In genomic region chr21:18244721-18245486, GRCh38 we compare ENCODE assay signal across 9 cellular contexts. TPM values are rescaled to one million over a fixed set of nuclear protein-coding genes. Genes with fewer than 3 reads are reported as not detected.
DNase-seq lines count a peak whose midpoint lies in the region; ATAC-seq and TF ChIP-seq lines count a peak whose summit lies in the region.
"Had no signal": no experiment of that assay in that cellular context is flagged by ENCODE, and none has a peak within 500 bp of the region (broad histone marks: within the 10 kb centered on the region; RNA-seq: fewer than 3 reads in every experiment).

Gene CHODL, plus strand, starts transcription at chr21:18244833. Its CDS starts 391 bp downstream, at chr21:18245224.

- H3K4me3 ChIP-seq in cardiac muscle cell (peak within 1 kb of the TSS; percentile 21), neural progenitor cell (peak within 1 kb of the TSS; percentile 57), aorta (ENCODE audit: low read length in 2 of 2) (peak within 1 kb of the TSS in 1 of 2 donors; percentile 28)

- H3K27ac Mint-ChIP-seq in activated naive CD8-positive, alpha-beta T cell treated with anti-CD3 and anti-CD28 coated beads, Interleukin-2, amount 50 U/mL, for 24 hours, result no peak within 1 kb of the TSS
- H3K27ac Mint-ChIP-seq in activated naive CD8-positive, alpha-beta T cell treated with anti-CD3 and anti-CD28 coated beads for 36 hours, result no peak within 1 kb of the TSS
- H3K27ac Mint-ChIP-seq in neural progenitor cell, result no peak within 1 kb of the TSS
- H3K27ac Mint-ChIP-seq: activated CD8-positive, alpha-beta memory T cell treated with anti-CD3 and anti-CD28 coated beads, Interleukin-2, amount 10 ng/mL, durations not matched to agents 7 days and 5 days had no signal

- no peaks in the 10 kb centered on the region for H3K4me1 Mint-ChIP-seq in activated naive CD8-positive, alpha-beta T cell treated with anti-CD3 and anti-CD28 coated beads, Interleukin-2, amount 50 U/mL, for 24 hours
- no peaks in the 10 kb centered on the region for H3K4me1 Mint-ChIP-seq in activated naive CD8-positive, alpha-beta T cell treated with anti-CD3 and anti-CD28 coated beads for 36 hours
- H3K4me1 Mint-ChIP-seq in neural progenitor cell, result peaks cover 10% of the 10 kb centered on the region
- H3K4me1 Mint-ChIP-seq: activated CD8-positive, alpha-beta memory T cell treated with anti-CD3 and anti-CD28 coated beads, Interleukin-2, amount 10 ng/mL, durations not matched to agents 7 days and 5 days had no signal

- 1% methylated on average over 71 to 72 of the region's 72 CpGs for WGBS in aorta, 2 donors

- H3K36me3 ChIP-seq in cardiac muscle cell, result no peaks in the 10 kb centered on the region
- H3K36me3 ChIP-seq in neural progenitor cell, result no peaks in the 10 kb centered on the region
- H3K36me3 ChIP-seq in aorta (ENCODE audit: control insufficient read depth in 1 of 2, insufficient read depth in 2 of 2, low read length in 1 of 2), result no peaks in the 10 kb centered on the region

- H3K27ac ChIP-seq in cardiac muscle cell (no peak within 1 kb of the TSS), neural progenitor cell (no peak within 1 kb of the TSS), aorta (ENCODE audit: low read depth in 1 of 2, low read length in 2 of 2) (no peak within 1 kb of the TSS)

- H3K79me2 ChIP-seq in neural progenitor cell (ENCODE audit: low read depth), result no peaks in the 10 kb centered on the region

- ATAC-seq in activated naive CD8-positive, alpha-beta T cell treated with anti-CD3 and anti-CD28 coated beads, Interleukin-2, amount 50 U/mL, for 24 hours, result peak; percentile 20
- peak; percentile 47 for ATAC-seq in aorta (ENCODE audit: low FRiP score)
- ATAC-seq: activated CD8-positive, alpha-beta memory T cell treated with anti-CD3 and anti-CD28 coated beads, Interleukin-2, amount 10 ng/mL, durations not matched to agents 7 days and 5 days had no signal

- intact Hi-C loops in aorta (cut with DNase I), result no loop called here

- H3K4me1 ChIP-seq in cardiac muscle cell (ENCODE audit: low read depth) (no peaks in the 10 kb centered on the region), neural progenitor cell (no peaks in the 10 kb centered on the region), aorta (ENCODE audit: control insufficient read depth in 1 of 2, insufficient read depth in 2 of 2, low read length in 2 of 2) (no peaks in the 10 kb centered on the region)

- H3K4me2 ChIP-seq in neural progenitor cell, result peak within 1 kb of the TSS; percentile 86

- peak within 1 kb of the TSS; percentile 70 for H2AFZ ChIP-seq in neural progenitor cell (replicated peaks)

- no peaks in the 10 kb centered on the region for H4K20me1 ChIP-seq in neural progenitor cell (ENCODE audit: low read depth)

- H3K9me3 Mint-ChIP-seq in activated naive CD8-positive, alpha-beta T cell treated with anti-CD3 and anti-CD28 coated beads, Interleukin-2, amount 50 U/mL, for 24 hours, result no peaks in the 10 kb centered on the region
- H3K9me3 Mint-ChIP-seq in activated naive CD8-positive, alpha-beta T cell treated with anti-CD3 and anti-CD28 coated beads for 36 hours, result no peaks in the 10 kb centered on the region
- no peaks in the 10 kb centered on the region for H3K9me3 Mint-ChIP-seq in neural progenitor cell

- H3K9me3 ChIP-seq in cardiac muscle cell (ENCODE audit: low read depth), result no peaks in the 10 kb centered on the region
- H3K9me3 ChIP-seq in neural progenitor cell (ENCODE audit: low read depth), result no peaks in the 10 kb centered on the region
- H3K9me3 ChIP-seq in aorta (ENCODE audit: control insufficient read depth, low read length), result peaks cover 2% of the 10 kb centered on the region

- peaks cover 16% of the 10 kb centered on the region for H3F3A ChIP-seq in neural progenitor cell (ENCODE audit: low read depth)

- peaks cover 28% of the 10 kb centered on the region for H3K27me3 Mint-ChIP-seq in activated naive CD8-positive, alpha-beta T cell treated with anti-CD3 and anti-CD28 coated beads, Interleukin-2, amount 50 U/mL, for 24 hours
- H3K27me3 Mint-ChIP-seq in activated naive CD8-positive, alpha-beta T cell treated with anti-CD3 and anti-CD28 coated beads for 36 hours, result peaks cover 41% of the 10 kb centered on the region
- peaks cover 20% of the 10 kb centered on the region for H3K27me3 Mint-ChIP-seq in neural progenitor cell (ENCODE audit: insufficient read depth, low read depth)

- peaks cover 81% of the 10 kb centered on the region for H3K27me3 ChIP-seq in cardiac muscle cell
- H3K27me3 ChIP-seq in neural progenitor cell, result peaks cover 67% of the 10 kb centered on the region
- H3K27me3 ChIP-seq in aorta (ENCODE audit: control insufficient read depth in 1 of 2, insufficient read depth in 2 of 2, low read length in 1 of 2), result no peaks in the 10 kb centered on the region

- H3K9ac ChIP-seq in neural progenitor cell, result no peak within 1 kb of the TSS

- TF ChIP-seq CTCF in cardiac muscle cell (IDR thresholded peaks at IDR 0.05; ENCODE audit: low read depth, low read length) (no peak), neural progenitor cell (IDR thresholded peaks at IDR 0.05) (no peak)

- no peak within 1 kb of the TSS for H3K4me3 Mint-ChIP-seq in activated naive CD8-positive, alpha-beta T cell treated with anti-CD3 and anti-CD28 coated beads, Interleukin-2, amount 50 U/mL, for 24 hours
- no peak within 1 kb of the TSS for H3K4me3 Mint-ChIP-seq in activated naive CD8-positive, alpha-beta T cell treated with anti-CD3 and anti-CD28 coated beads for 36 hours
- peak within 1 kb of the TSS; percentile 93 for H3K4me3 Mint-ChIP-seq in neural progenitor cell
- H3K4me3 Mint-ChIP-seq: activated CD8-positive, alpha-beta memory T cell treated with anti-CD3 and anti-CD28 coated beads, Interleukin-2, amount 10 ng/mL, durations not matched to agents 7 days and 5 days had no signal

- peaks cover 2% of the 10 kb centered on the region for H3K36me3 Mint-ChIP-seq in activated naive CD8-positive, alpha-beta T cell treated with anti-CD3 and anti-CD28 coated beads, Interleukin-2, amount 50 U/mL, for 24 hours (ENCODE audit: low read depth)
- peaks cover 2% of the 10 kb centered on the region for H3K36me3 Mint-ChIP-seq in activated naive CD8-positive, alpha-beta T cell treated with anti-CD3 and anti-CD28 coated beads for 36 hours
- no peaks in the 10 kb centered on the region for H3K36me3 Mint-ChIP-seq in neural progenitor cell
- H3K36me3 Mint-ChIP-seq: activated CD8-positive, alpha-beta memory T cell treated with anti-CD3 and anti-CD28 coated beads, Interleukin-2, amount 10 ng/mL, durations not matched to agents 7 days and 5 days had no signal

- no peak for DNase-seq in activated naive CD8-positive, alpha-beta T cell treated with anti-CD3 and anti-CD28 coated beads, Interleukin-2, amount 50 U/mL, for 24 hours
- DNase-seq in activated naive CD8-positive, alpha-beta T cell treated with anti-CD3 and anti-CD28 coated beads for 36 hours, result no peak
- DNase-seq in cardiac muscle cell (ENCODE audit: low read depth in 1 of 2, low spot score in 1 of 2) (peak in 1 of 2 donors; percentile 25), neural progenitor cell (ENCODE audit: low spot score) (peak; percentile 49), aorta (peak; percentile 42 to 71), HT-29 (ENCODE audit: low spot score) (no peak)
- no peak for DNase-seq in activated CD4-positive, CD25-positive, alpha-beta regulatory T cell treated with anti-CD3 and anti-CD28 coated beads, Interleukin-2, amount 50 U/mL, for 72 hours
- DNase-seq in activated CD4-positive, alpha-beta T cell treated with anti-CD3 and anti-CD28 coated beads for 48 hours, result no peak
- DNase-seq: activated CD8-positive, alpha-beta memory T cell treated with anti-CD3 and anti-CD28 coated beads, Interleukin-2, amount 10 ng/mL, durations not matched to agents 7 days and 5 days had no signal

RNA-seq across cellular contexts. Expression of gene CHODL, which starts in this region (rescaled TPM):
- under 1 TPM; 0.08 to 0.21 TPM for total RNA-seq in activated naive CD8-positive, alpha-beta T cell treated with anti-CD3 and anti-CD28 coated beads for 36 hours
- total RNA-seq in cardiac muscle cell (0.36 and 0.42 TPM in 2 replicates), neural progenitor cell (ENCODE audit: low replicate concordance) (1.6 and 5.2 TPM in 2 replicates), aorta (1 to 10 TPM; 1.2 to 2.3 TPM)
- polyA plus RNA-seq in cardiac muscle cell (1.5 and 2.3 TPM in 2 replicates), aorta (1 to 10 TPM in 1 of 2 donors, not detected in 1; 2.9 TPM)
- not detected in 2 replicates for total RNA-seq in HT-29 (2014; rRNA removed; shearing (Covaris generic))

Comparison
In these comparisons a context has a peak if more than half of its experiments do, and no peak if none do; other contexts are left out.
1. DNase-seq: peak in neural progenitor cell (single experiment) and aorta (2 of 2); none in activated naive CD8-positive, alpha-beta T cell treated with anti-CD3 and anti-CD28 coated beads, Interleukin-2, amount 50 U/mL, for 24 hours (single experiment), activated naive CD8-positive, alpha-beta T cell treated with anti-CD3 and anti-CD28 coated beads for 36 hours (single experiment), activated CD4-positive, CD25-positive, alpha-beta regulatory T cell treated with anti-CD3 and anti-CD28 coated beads, Interleukin-2, amount 50 U/mL, for 72 hours (single experiment), HT-29 (single experiment) and activated CD4-positive, alpha-beta T cell treated with anti-CD3 and anti-CD28 coated beads for 48 hours (single experiment).